32 cellular contexts compared by ENCODE assay signal in genomic region chr7:13457790-13458189, GRCh38.
A peak's percentile ranks its signal among the peaks of the same experiment; 100 is the strongest.
DNase-seq lines count a peak whose midpoint lies in the region; ATAC-seq and TF ChIP-seq lines count a peak whose summit lies in the region.
"Had no signal": no experiment of that assay in that cellular context is flagged by ENCODE, and none has a peak within 500 bp of the region (broad histone marks: within the 10 kb centered on the region; RNA-seq: fewer than 3 reads in every experiment).

No MANE protein-coding gene starts in this region.

- TF ChIP-seq RAD21 in IMR-90 (IDR thresholded peaks at IDR 0.05; ENCODE audit: low read length) = no peak

- 60% methylated on average over 2 of the region's 4 CpGs; no CpG with 5 or more reads in 1 of the 2 experiments for WGBS in IMR-90 (ENCODE audit: extremely low coverage in 2 of 2, insufficient read length in 1 of 2), 2 experiments

- TF ChIP-seq POLR2A in IMR-90 (IDR thresholded peaks at IDR 0.05; ENCODE audit: low read depth, low read length) = no peak

- no peak overlapping the region for H3K4me2 ChIP-seq in IMR-90 (ENCODE audit: low read depth, low read length)
- H3K4me2 ChIP-seq: BLaER1, smooth muscle cell had no signal

- no TSS peak for BruUV-seq in IMR-90 (replicated peaks; lab: Mats Ljungman, UMichigan)

- no peak overlapping the region for H4K8ac ChIP-seq in IMR-90 (ENCODE audit: low read depth in 2 of 2, low read length in 2 of 2)

- no peak overlapping the region for H3K56ac ChIP-seq in IMR-90 (ENCODE audit: extremely low read depth, insufficient read depth, low read length)

- no peak overlapping the region for H3K4me3 Mint-ChIP-seq in effector memory CD8-positive, alpha-beta T cell
- H3K4me3 Mint-ChIP-seq: endodermal cell; immature natural killer cell; mesothelial cell of epicardium; naive thymus-derived CD8-positive, alpha-beta T cell; T-helper 2 cell treated with Interferon-gamma antibody and Interleukin-4, amounts not matched to agents 5 μg/mL and 100 μg/mL, for 36 hours had no signal

- no peak overlapping the region for H2BK15ac ChIP-seq in IMR-90 (ENCODE audit: low read depth, low read length)

- no peak overlapping the region for H4K91ac ChIP-seq in IMR-90 (ENCODE audit: insufficient read depth, low read depth, low read length)

- CTCF ChIA-PET in IMR-90 (lab: Yijun Ruan, JAX) = interaction anchor here (0.6 kb wide), 1 partner anchor 153 kb away, joined by 3 read pairs; no protein-coding TSS in a partner anchor

- H3K36me3 ChIP-seq in IMR-90 (ENCODE audit: control insufficient read depth, insufficient read depth, low read length) = no peaks in the 10 kb centered on the region
- H3K36me3 ChIP-seq: BLaER1, esophagus muscularis mucosa, left lung, stomach, transverse colon, WERI-Rb-1 had no signal

- H4K20me1 ChIP-seq in IMR-90 (ENCODE audit: insufficient read depth, low read length) = no peaks in the 10 kb centered on the region
- H4K20me1 ChIP-seq: BLaER1 had no signal

- no peak overlapping the region for H3K4ac ChIP-seq in IMR-90 (ENCODE audit: low read depth, low read length)

- no peak overlapping the region for H3K27ac Mint-ChIP-seq in effector memory CD8-positive, alpha-beta T cell
- H3K27ac Mint-ChIP-seq: endodermal cell; immature natural killer cell; mesothelial cell of epicardium; naive thymus-derived CD8-positive, alpha-beta T cell; T-helper 2 cell treated with Interferon-gamma antibody and Interleukin-4, amounts not matched to agents 5 μg/mL and 100 μg/mL, for 36 hours had no signal

- H4K5ac ChIP-seq in IMR-90 (ENCODE audit: low read depth, low read length) = no peak overlapping the region

- peak overlapping the region; percentile 50 for H2AK9ac ChIP-seq in IMR-90 (replicated peaks; ENCODE audit: low read depth, low read length, poor library complexity)

- in situ Hi-C loops in IMR-90 (cut with MboI; ENCODE audit: low sequenced_read_pairs) = no loop called here

- H2AFZ ChIP-seq in IMR-90 (replicated peaks; ENCODE audit: low read length, poor library complexity) = no peak overlapping the region

- dilution Hi-C loops in IMR-90 (cut with HindIII; ENCODE audit: low sequenced_read_pairs, unreplicated experiment) = no loop called here

- H3K27ac ChIP-seq in IMR-90 (ENCODE audit: insufficient read depth, low read length) = no peak overlapping the region
- H3K27ac ChIP-seq: BLaER1, esophagus muscularis mucosa, left lung, stomach, transverse colon, WERI-Rb-1 had no signal

- peak; percentile 13 for DNase-seq in NCI-H2171 treated with DMSO at 0.1 percent for 48 hours (lab: John Stamatoyannopoulos, UW)
- DNase-seq in NCI-H2171 (lab: John Stamatoyannopoulos, UW) = no peak
- no peak for DNase-seq in IMR-90
- DNase-seq in NCI-H446 treated with DMSO at 0.1 percent for 48 hours (lab: John Stamatoyannopoulos, UW) = peak; percentile 52
- DNase-seq in myocyte (ENCODE audit: low read depth) = peak; percentile 87
- no peak for DNase-seq in activated T-cell treated with anti-CD3 and anti-CD28 coated beads for 4 hours
- no peak for DNase-seq in effector memory CD8-positive, alpha-beta T cell
- DNase-seq in activated gamma-delta T cell (lab: John Stamatoyannopoulos, UW) = no peak
- DNase-seq: activated CD4-positive, alpha-beta T cell treated with anti-CD3 and anti-CD28 coated beads for 48 hours; activated CD8-positive, alpha-beta memory T cell treated with anti-CD3 and anti-CD28 coated beads for 24 hours; activated gamma-delta T cell treated with Interleukin-2 at 50 U/mL for 16 hours; activated T-cell treated with anti-CD3 and anti-CD28 coated beads, Interleukin-2, amount 50 U/mL, for 1 hour; cortex of kidney; DMS79 treated with DMSO at 0.1 percent for 48 hours; endodermal cell; foreskin melanocyte; GF-D8; H7; immature natural killer cell; left lung; naive thymus-derived CD8-positive, alpha-beta T cell; NCI-H1048; OCI-M1; stimulated activated CD4-positive, alpha-beta T cell treated with anti-CD3 and anti-CD28 coated beads, Interleukin-1b, Interleukin-23, amount 100 ng/mL, for 48 hours; stomach; transverse colon; WERI-Rb-1 had no signal

- no peak overlapping the region for H2BK20ac ChIP-seq in IMR-90 (ENCODE audit: low read depth, low read length)

- no peak overlapping the region for H2BK5ac ChIP-seq in IMR-90 (ENCODE audit: low read depth, low read length, poor library complexity, severe bottlenecking)

- no peak overlapping the region for H3K4me3 ChIP-seq in IMR-90 (ENCODE audit: insufficient read depth, low read depth, low read length)
- H3K4me3 ChIP-seq: BLaER1, esophagus muscularis mucosa, left lung, smooth muscle cell, stomach, transverse colon had no signal

- no peak overlapping the region for H3K23ac ChIP-seq in IMR-90 (ENCODE audit: low read depth, low read length)

- H3K18ac ChIP-seq in IMR-90 (ENCODE audit: low read depth, low read length) = no peak overlapping the region

- H3K36me3 Mint-ChIP-seq in effector memory CD8-positive, alpha-beta T cell (ENCODE audit: insufficient read depth) = no peaks in the 10 kb centered on the region
- H3K36me3 Mint-ChIP-seq: immature natural killer cell; mesothelial cell of epicardium; naive thymus-derived CD8-positive, alpha-beta T cell had no signal

- H3K9ac ChIP-seq in IMR-90 (ENCODE audit: low read depth, low read length) = no peak overlapping the region
- H3K9ac ChIP-seq: BLaER1 had no signal

- H3K27me3 Mint-ChIP-seq in effector memory CD8-positive, alpha-beta T cell = peaks cover 0 to 1% of the 10 kb centered on the region in 2 donors
- H3K27me3 Mint-ChIP-seq: naive thymus-derived CD8-positive, alpha-beta T cell had no signal

- no peak overlapping the region for H2AK5ac ChIP-seq in IMR-90 (ENCODE audit: low read depth, low read length)

- H3K4me1 ChIP-seq in IMR-90 (ENCODE audit: control insufficient read depth, insufficient read depth, low read length) = no peaks in the 10 kb centered on the region
- H3K4me1 ChIP-seq: esophagus muscularis mucosa, left lung, stomach, transverse colon had no signal

- POLR2A ChIA-PET in IMR-90 (lab: Charles Lee; ENCODE audit: unreplicated experiment) = no interaction called here

- H3K9me3 ChIP-seq in IMR-90 (ENCODE audit: control insufficient read depth, insufficient read depth, low read length) = no peaks in the 10 kb centered on the region
- H3K9me3 ChIP-seq: BLaER1, esophagus muscularis mucosa, left lung, stomach, transverse colon had no signal

- H3K4me1 Mint-ChIP-seq in effector memory CD8-positive, alpha-beta T cell (ENCODE audit: low read depth in 2 of 2) = no peaks in the 10 kb centered on the region
- H3K4me1 Mint-ChIP-seq: endodermal cell; immature natural killer cell; mesothelial cell of epicardium; naive thymus-derived CD8-positive, alpha-beta T cell had no signal

- H3K27me3 ChIP-seq in IMR-90 (ENCODE audit: control insufficient read depth, insufficient read depth, low read length) = no peaks in the 10 kb centered on the region
- H3K27me3 ChIP-seq: BLaER1, esophagus muscularis mucosa, left lung, stomach, transverse colon had no signal

- H3K9me3 Mint-ChIP-seq in effector memory CD8-positive, alpha-beta T cell = no peaks in the 10 kb centered on the region
- H3K9me3 Mint-ChIP-seq: endodermal cell, mesothelial cell of epicardium had no signal

- no peaks in the 10 kb centered on the region for H3K9me1 ChIP-seq in IMR-90 (ENCODE audit: insufficient read depth, low read length)

- intact Hi-C loops in IMR-90 (cut with micrococcal nuclease) = no loop called here

- H2BK120ac ChIP-seq in IMR-90 (ENCODE audit: low read depth, low read length) = no peak overlapping the region

- TF ChIP-seq CTCF in IMR-90 (conservative IDR thresholded peaks at IDR 0.05; ENCODE audit: low read depth, low read length) = no peak

- no peak overlapping the region for H3K14ac ChIP-seq in IMR-90 (replicated peaks; ENCODE audit: low read depth, low read length)

- no peaks in the 10 kb centered on the region for H3K79me1 ChIP-seq in IMR-90 (ENCODE audit: low read depth in 1 of 2, low read length in 2 of 2)

- no peak for ATAC-seq in IMR-90 (ENCODE audit: low read depth)
- no peak for ATAC-seq in effector memory CD8-positive, alpha-beta T cell (replicated peaks)
- ATAC-seq: left lung; naive thymus-derived CD8-positive, alpha-beta T cell had no signal

TF ChIP-seq in IMR-90, 13 proteins besides CTCF, POLR2A, EP300 and RAD21:
- TF ChIP-seq ELK1 (IDR thresholded peaks at IDR 0.05; ENCODE audit: borderline replicate concordance, low read depth, low read length) (no peak), MAZ (IDR thresholded peaks at IDR 0.05; ENCODE audit: borderline replicate concordance, low read depth, low read length) (no peak), USF2 (IDR thresholded peaks at IDR 0.05; ENCODE audit: low read depth, low read length) (no peak), CHD1 (IDR thresholded peaks at IDR 0.05; ENCODE audit: low read depth, low read length) (no peak), NFE2L2 (IDR thresholded peaks at IDR 0.05; ENCODE audit: low read depth, low read length) (no peak), MAFK (IDR thresholded peaks at IDR 0.05; ENCODE audit: low read depth, low read length) (no peak), RCOR1 (IDR thresholded peaks at IDR 0.05; ENCODE audit: insufficient replicate concordance, low read length) (no peak), SMC3 (IDR thresholded peaks at IDR 0.05; ENCODE audit: low read depth, low read length) (no peak), BHLHE40 (IDR thresholded peaks at IDR 0.05; ENCODE audit: low read depth, low read length) (no peak), CEBPB (IDR thresholded peaks at IDR 0.05; ENCODE audit: low read depth, low read length) (no peak), FOS (IDR thresholded peaks at IDR 0.05; ENCODE audit: low read depth, low read length) (no peak), RFX5 (IDR thresholded peaks at IDR 0.05; ENCODE audit: low read depth, low read length) (no peak), MXI1 (IDR thresholded peaks at IDR 0.05; ENCODE audit: borderline replicate concordance, low read depth, low read length) (no peak)

Comparison
In these comparisons a context has a peak if more than half of its experiments do, and no peak if none do; other contexts are left out.
1. DNase-seq: peak in NCI-H2171 treated with DMSO at 0.1 percent for 48 hours (single experiment), NCI-H446 treated with DMSO at 0.1 percent for 48 hours (single experiment) and myocyte (single experiment); none in NCI-H2171 (single experiment), IMR-90 (single experiment), activated T-cell treated with anti-CD3 and anti-CD28 coated beads for 4 hours (single experiment), effector memory CD8-positive, alpha-beta T cell (0 of 3) and activated gamma-delta T cell (single experiment).